ENCODE assay signal across 26 cellular contexts in the genomic region with DNA sequence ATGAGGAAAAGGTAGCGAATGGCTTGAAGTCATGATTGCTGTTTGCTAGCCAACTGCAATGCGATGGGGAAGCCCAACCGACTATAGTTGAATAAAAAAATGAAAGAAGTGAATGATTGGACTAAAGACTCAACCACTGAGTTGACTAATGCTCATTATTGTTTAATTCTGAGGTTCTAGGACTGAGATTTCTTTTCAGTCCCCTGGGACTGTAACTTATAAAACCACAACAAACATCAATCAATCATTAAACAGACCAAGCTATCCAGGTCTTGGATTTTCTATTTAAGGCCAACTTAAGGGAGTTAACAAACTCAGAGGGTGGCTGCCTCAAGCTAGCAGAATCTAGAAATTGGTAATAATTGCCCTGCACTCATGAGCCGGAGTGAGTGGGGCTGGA.
"Had no signal": no experiment of that assay in that cellular context is flagged by ENCODE, and none has a peak within 500 bp of the region (broad histone marks: within the 10 kb centered on the region; RNA-seq: fewer than 3 reads in every experiment).

No MANE protein-coding gene starts in this region.

- DNase-seq: activated B cell treated with CpG ODN at 0.5 μM for 24 hours; activated CD4-positive, alpha-beta T cell treated with anti-CD3 and anti-CD28 coated beads, Interleukin-2, amount 50 U/mL, for 4 hours; activated effector memory CD4-positive, alpha-beta T cell treated with Interleukin-2 at 50 U/mL for 16 hours; activated naive CD4-positive, alpha-beta T cell treated with Interleukin-2 at 50 U/mL for 16 hours; activated naive CD8-positive, alpha-beta T cell treated with anti-CD3 and anti-CD28 coated beads for 36 hours; activated T-cell treated with anti-CD3 and anti-CD28 coated beads for 4 hours; activated T-cell treated with anti-CD3 and anti-CD28 coated beads, Interleukin-2, amount 50 U/mL, for 72 hours; adrenal gland; aorta; brain microvascular endothelial cell; dorsolateral prefrontal cortex; effector memory CD4-positive, alpha-beta T cell; heart left ventricle; left ventricle myocardium superior; right cardiac atrium; stimulated activated CD4-positive, alpha-beta T cell treated with anti-CD3 and anti-CD28 coated beads, Interleukin-15, amount 100 ng/mL, for 24 hours; stimulated activated CD4-positive, alpha-beta T cell treated with anti-CD3 and anti-CD28 coated beads, Interleukin-2, amount 100 ng/mL, for 24 hours; stimulated activated naive B cell treated with anti-CD40 and anti-IgM and Interleukin-4, amounts not matched to agents 10 μg/mL and 1 μg/mL and 100 μg/mL, for 72 hours; stomach; T-cell; thyroid gland; upper lobe of left lung had no signal

- H3K4me3 ChIP-seq: adrenal gland, coronary artery, dorsolateral prefrontal cortex, gastroesophageal sphincter, heart left ventricle, stomach, thyroid gland, upper lobe of left lung, vagina had no signal

- ATAC-seq: activated T-cell treated with anti-CD3 and anti-CD28 coated beads, Interleukin-2, amount 50 U/mL, for 72 hours; gastroesophageal sphincter; heart left ventricle; left ventricle myocardium superior; natural killer cell treated with Interleukin-12 subunit alpha and Interleukin-12 subunit beta and Interleukin-15 and Interleukin-18, amount 100 ng/mL, for 72 hours; right cardiac atrium; stimulated activated naive B cell treated with anti-CD40 and anti-IgM and Interleukin-4, amounts not matched to agents 10 μg/mL and 1 μg/mL and 100 μg/mL, for 72 hours; T-cell had no signal

- H3K4me1 ChIP-seq: adrenal gland, gastroesophageal sphincter, heart left ventricle, stomach, thyroid gland, upper lobe of left lung, vagina had no signal

- H3K4me3 Mint-ChIP-seq: activated B cell treated with CpG ODN at 0.5 μM for 24 hours; activated naive CD8-positive, alpha-beta T cell treated with anti-CD3 and anti-CD28 coated beads for 36 hours; activated T-cell treated with anti-CD3 and anti-CD28 coated beads, Interleukin-2, amount 50 U/mL, for 72 hours; natural killer cell treated with Interleukin-12 subunit alpha and Interleukin-12 subunit beta and Interleukin-15 and Interleukin-18, amount 100 ng/mL, for 72 hours; stimulated activated naive B cell treated with anti-CD40 and anti-IgM and Interleukin-4, amounts not matched to agents 10 μg/mL and 1 μg/mL and 100 μg/mL, for 72 hours; T-cell had no signal

- H3K27me3 Mint-ChIP-seq: activated B cell treated with CpG ODN at 0.5 μM for 24 hours; activated naive CD8-positive, alpha-beta T cell treated with anti-CD3 and anti-CD28 coated beads for 36 hours; natural killer cell treated with Interleukin-12 subunit alpha and Interleukin-12 subunit beta and Interleukin-15 and Interleukin-18, amount 100 ng/mL, for 72 hours; stimulated activated naive B cell treated with anti-CD40 and anti-IgM and Interleukin-4, amounts not matched to agents 10 μg/mL and 1 μg/mL and 100 μg/mL, for 72 hours; T-cell had no signal

- H3K27ac Mint-ChIP-seq: activated B cell treated with CpG ODN at 0.5 μM for 24 hours; activated naive CD8-positive, alpha-beta T cell treated with anti-CD3 and anti-CD28 coated beads for 36 hours; activated T-cell treated with anti-CD3 and anti-CD28 coated beads, Interleukin-2, amount 50 U/mL, for 72 hours; natural killer cell treated with Interleukin-12 subunit alpha and Interleukin-12 subunit beta and Interleukin-15 and Interleukin-18, amount 100 ng/mL, for 72 hours; T-cell had no signal

- H3K9me3 Mint-ChIP-seq: activated B cell treated with CpG ODN at 0.5 μM for 24 hours; activated naive CD8-positive, alpha-beta T cell treated with anti-CD3 and anti-CD28 coated beads for 36 hours; activated T-cell treated with anti-CD3 and anti-CD28 coated beads, Interleukin-2, amount 50 U/mL, for 72 hours; natural killer cell treated with Interleukin-12 subunit alpha and Interleukin-12 subunit beta and Interleukin-15 and Interleukin-18, amount 100 ng/mL, for 72 hours; stimulated activated naive B cell treated with anti-CD40 and anti-IgM and Interleukin-4, amounts not matched to agents 10 μg/mL and 1 μg/mL and 100 μg/mL, for 72 hours; T-cell had no signal

- H3K4me1 Mint-ChIP-seq: activated B cell treated with CpG ODN at 0.5 μM for 24 hours had no signal

- H3K9me3 ChIP-seq: adrenal gland, gastroesophageal sphincter, heart left ventricle, stomach, thyroid gland, upper lobe of left lung, vagina had no signal

- H3K27ac ChIP-seq: adrenal gland, brain microvascular endothelial cell, coronary artery, dorsolateral prefrontal cortex, gastroesophageal sphincter, heart left ventricle, stomach, thyroid gland, upper lobe of left lung, vagina had no signal

- H3K36me3 ChIP-seq: adrenal gland, brain microvascular endothelial cell, gastroesophageal sphincter, stomach, thyroid gland, upper lobe of left lung, vagina had no signal

- H3K27me3 ChIP-seq: adrenal gland, brain microvascular endothelial cell, gastroesophageal sphincter, stomach, thyroid gland, upper lobe of left lung, vagina had no signal
